In genomic region chr1:30687886-30688285, GRCh38 we compare ENCODE assay signal across 24 cellular contexts. TPM values are rescaled to one million over a fixed set of nuclear protein-coding genes. Genes with fewer than 3 reads are reported as not detected.
"Had no signal": no experiment of that assay in that cellular context is flagged by ENCODE, and none has a peak within 500 bp of the region (broad histone marks: within the 10 kb centered on the region; RNA-seq: fewer than 3 reads in every experiment).

No MANE protein-coding gene starts in this region.

- H3K9me3 ChIP-seq: esophagus squamous epithelium, gastroesophageal sphincter, psoas muscle, right lobe of liver, spleen, testis, tibial nerve had no signal

- DNase-seq: effector memory CD8-positive, alpha-beta T cell; esophagus squamous epithelium; foreskin fibroblast; glutamatergic neuron; left colon; left ventricle myocardium superior; mesenchymal stem cell; naive B cell; spleen; stimulated activated CD4-positive, alpha-beta T cell treated with anti-CD3 and anti-CD28 coated beads, Interleukin-15, amount 100 ng/mL, for 24 hours; stimulated activated CD4-positive, alpha-beta T cell treated with anti-CD3 and anti-CD28 coated beads, Interleukin-2, amount 100 ng/mL, for 24 hours; stimulated activated CD4-positive, alpha-beta T cell treated with anti-CD3 and anti-CD28 coated beads, Interleukin-4, amount 100 ng/mL, for 4 hours; stimulated activated naive B cell treated with anti-CD40 and anti-IgM and Interleukin-4, amounts not matched to agents 10 μg/mL and 1 μg/mL and 100 μg/mL, for 72 hours; stimulated activated naive CD8-positive, alpha-beta T cell treated with anti-CD3 and anti-CD28 coated beads, Interleukin-15, amount 100 ng/mL, for 72 hours; testis had no signal

- H3K9me3 Mint-ChIP-seq: effector memory CD8-positive, alpha-beta T cell; stimulated activated naive B cell treated with anti-CD40 and anti-IgM and Interleukin-4, amounts not matched to agents 10 μg/mL and 1 μg/mL and 100 μg/mL, for 72 hours; stimulated activated naive CD8-positive, alpha-beta T cell treated with anti-CD3 and anti-CD28 coated beads, Interleukin-15, amount 100 ng/mL, for 72 hours had no signal

- ATAC-seq: effector memory CD8-positive, alpha-beta T cell; gastroesophageal sphincter; left colon; left ventricle myocardium superior; psoas muscle; right lobe of liver; stimulated activated naive B cell treated with anti-CD40 and anti-IgM and Interleukin-4, amounts not matched to agents 10 μg/mL and 1 μg/mL and 100 μg/mL, for 72 hours; stimulated activated naive CD8-positive, alpha-beta T cell treated with anti-CD3 and anti-CD28 coated beads, Interleukin-15, amount 100 ng/mL, for 72 hours had no signal

- H3K27ac Mint-ChIP-seq: effector memory CD8-positive, alpha-beta T cell; nephron; stimulated activated naive B cell treated with anti-CD40 and anti-IgM and Interleukin-4, amounts not matched to agents 10 μg/mL and 1 μg/mL and 100 μg/mL, for 72 hours; stimulated activated naive CD8-positive, alpha-beta T cell treated with anti-CD3 and anti-CD28 coated beads, Interleukin-15, amount 100 ng/mL, for 72 hours had no signal

- H3K27ac ChIP-seq: esophagus squamous epithelium, gastroesophageal sphincter, parathyroid adenoma, psoas muscle, right lobe of liver, spleen, testis, tibial nerve had no signal

- H3K27me3 ChIP-seq: right lobe of liver, testis had no signal

- H3K4me1 ChIP-seq: psoas muscle, right lobe of liver, testis had no signal

- H3K4me3 ChIP-seq: esophagus squamous epithelium, gastroesophageal sphincter, lung, psoas muscle, right lobe of liver, spleen, testis, tibial nerve had no signal

- H3K4me3 Mint-ChIP-seq: effector memory CD8-positive, alpha-beta T cell; naive B cell; nephron; stimulated activated naive B cell treated with anti-CD40 and anti-IgM and Interleukin-4, amounts not matched to agents 10 μg/mL and 1 μg/mL and 100 μg/mL, for 72 hours; stimulated activated naive CD8-positive, alpha-beta T cell treated with anti-CD3 and anti-CD28 coated beads, Interleukin-15, amount 100 ng/mL, for 72 hours had no signal

- H3K36me3 ChIP-seq: esophagus squamous epithelium, gastroesophageal sphincter, right lobe of liver, spleen, tibial nerve had no signal

- H3K36me3 Mint-ChIP-seq: naive B cell; stimulated activated naive B cell treated with anti-CD40 and anti-IgM and Interleukin-4, amounts not matched to agents 10 μg/mL and 1 μg/mL and 100 μg/mL, for 72 hours had no signal

RNA-seq across cellular contexts. Expression of gene MATN1, which starts 35.5 kb away (rescaled TPM):
- total RNA-seq: epithelial cell of proximal tubule, esophagus squamous epithelium, gastroesophageal sphincter, left colon, left ventricle myocardium superior, psoas muscle, right lobe of liver, subcutaneous adipose tissue, tibial nerve had no signal
